9 cellular contexts compared by ENCODE assay signal in genomic region chr2:74148457-74149248, GRCh38. TPM values are rescaled to one million over a fixed set of nuclear protein-coding genes. Genes with fewer than 3 reads are reported as not detected.
DNase-seq lines count a peak whose midpoint lies in the region; ATAC-seq and TF ChIP-seq lines count a peak whose summit lies in the region.
"Had no signal": no experiment of that assay in that cellular context is flagged by ENCODE, and none has a peak within 500 bp of the region (broad histone marks: within the 10 kb centered on the region; RNA-seq: fewer than 3 reads in every experiment).

No MANE protein-coding gene starts in this region.

- POLR2A ChIA-PET in SK-N-SH (lab: Yijun Ruan, JAX): interaction anchor here (0.7 to 3.5 kb wide), 8 partner anchors 13 to 320 kb away, joined by 3 to 8 read pairs (median 4); partner anchors contain the start of genes MOB1A, MTHFD2 and STAMBP

- H4K20me1 ChIP-seq in SK-N-SH (ENCODE audit: insufficient read depth): no peaks in the 10 kb centered on the region

- no peak for TF ChIP-seq EP300 in SK-N-SH (IDR thresholded peaks at IDR 0.05; ENCODE audit: borderline replicate concordance in 1 of 2, low read depth in 1 of 2, low read length in 1 of 2)

- peak overlapping the region; percentile 93 for H3K4me2 ChIP-seq in SK-N-SH

- H3K9me3 Mint-ChIP-seq in natural killer cell treated with Interleukin-12 subunit alpha and Interleukin-12 subunit beta and Interleukin-15 and Interleukin-18, amount 100 ng/mL, for 72 hours: no peaks in the 10 kb centered on the region
- H3K9me3 Mint-ChIP-seq: T-cell had no signal

- WGBS in SK-N-SH (ENCODE audit: low lambda C conversion rate): 55% methylated on average over 16 of the region's 16 CpGs
- WGBS in lower leg skin, 2 donors: 56 to 59% methylated on average over 16 of the region's 16 CpGs

- peaks cover 8 to 9% of the 10 kb centered on the region in 2 donors for H3K4me1 Mint-ChIP-seq in natural killer cell treated with Interleukin-12 subunit alpha and Interleukin-12 subunit beta and Interleukin-15 and Interleukin-18, amount 100 ng/mL, for 72 hours (ENCODE audit: low read depth in 2 of 2)

- H3K4me3 ChIP-seq in SK-N-SH (ENCODE audit: low read depth in 2 of 2, low read length in 1 of 2) (peak overlapping the region; percentile 93 to 99), iPS-18a (ENCODE audit: low read length) (peak overlapping the region; percentile 89), lower leg skin (ENCODE audit: low read depth, poor library complexity, severe bottlenecking) (no peak overlapping the region)

- peaks cover 28 to 34% of the 10 kb centered on the region in 2 experiments for H3K36me3 ChIP-seq in SK-N-SH (replicated peaks in 1 of 2; ENCODE audit: control insufficient read depth in 1 of 2, insufficient read depth in 2 of 2, low read length in 1 of 2)
- H3K36me3 ChIP-seq in iPS-18a (ENCODE audit: control insufficient read depth, low read depth, low read length): peaks cover 5% of the 10 kb centered on the region

- intact Hi-C loops in lower leg skin (cut with DNase I; ENCODE audit: low total_unique reads): no loop called here

- peak; percentile 27 for DNase-seq in NCI-H146 (lab: John Stamatoyannopoulos, UW)
- no peak for DNase-seq in NCI-H146 treated with DMSO at 0.1 percent for 48 hours (lab: John Stamatoyannopoulos, UW; ENCODE audit: unreplicated experiment)
- DNase-seq in SK-N-SH: no peak
- DNase-seq in superior temporal gyrus (ENCODE audit: extremely low spot score): peak; percentile 60
- no peak for DNase-seq in natural killer cell treated with Interleukin-12 subunit alpha and Interleukin-12 subunit beta and Interleukin-15 and Interleukin-18, amount 100 ng/mL, for 72 hours (ENCODE audit: low spot score)
- DNase-seq in lower leg skin (ENCODE audit: low spot score in 2 of 2): no peak

- TF ChIP-seq CTCF in SK-N-SH (IDR thresholded peaks at IDR 0.05) (no peak), lower leg skin (IDR thresholded peaks at IDR 0.05) (no peak)

- H3K4me1 ChIP-seq in SK-N-SH (ENCODE audit: control insufficient read depth in 1 of 2, insufficient read depth in 2 of 2, low read depth in 1 of 2, low read length in 1 of 2) (peaks cover 4 to 22% of the 10 kb centered on the region in 2 experiments; a peak in 3 of 4 replicates), iPS-18a (ENCODE audit: control insufficient read depth, low read depth, low read length) (peaks cover 10% of the 10 kb centered on the region)

- H3K9me2 ChIP-seq in SK-N-SH: no peaks in the 10 kb centered on the region

- H3K27me3 ChIP-seq in SK-N-SH (ENCODE audit: insufficient read depth) (no peaks in the 10 kb centered on the region), iPS-18a (ENCODE audit: control insufficient read depth, insufficient read depth, low read length) (no peaks in the 10 kb centered on the region)

- TF ChIP-seq POLR2A in lower leg skin (IDR thresholded peaks at IDR 0.05): no peak

- peak overlapping the region; percentile 67 to 81 for H3K27ac ChIP-seq in SK-N-SH (ENCODE audit: low read depth in 2 of 2, low read length in 1 of 2)
- H3K27ac ChIP-seq in iPS-18a (ENCODE audit: low read length): peak overlapping the region; percentile 65

- no peak overlapping the region for H3K27ac Mint-ChIP-seq in natural killer cell treated with Interleukin-12 subunit alpha and Interleukin-12 subunit beta and Interleukin-15 and Interleukin-18, amount 100 ng/mL, for 72 hours

- H3K27me3 Mint-ChIP-seq in natural killer cell treated with Interleukin-12 subunit alpha and Interleukin-12 subunit beta and Interleukin-15 and Interleukin-18, amount 100 ng/mL, for 72 hours: no peaks in the 10 kb centered on the region
- H3K27me3 Mint-ChIP-seq: T-cell had no signal

- peak overlapping the region; percentile 93 for H2AFZ ChIP-seq in SK-N-SH (ENCODE audit: low read depth)

- H3F3A ChIP-seq in SK-N-SH (replicated peaks; ENCODE audit: insufficient read depth): peaks cover 42% of the 10 kb centered on the region

- H3K9me3 ChIP-seq in SK-N-SH (no peaks in the 10 kb centered on the region), iPS-18a (ENCODE audit: control insufficient read depth, low read depth, low read length) (no peaks in the 10 kb centered on the region)

- H3K9ac ChIP-seq in SK-N-SH: peak overlapping the region; percentile 74
- H3K9ac ChIP-seq in iPS-18a (ENCODE audit: low read length): peak overlapping the region; percentile 88

- CTCF ChIA-PET in SK-N-SH (lab: Yijun Ruan, JAX): interaction anchor here (0.6 to 8.7 kb wide), 19 partner anchors 10 to 411 kb away, joined by 3 to 155 read pairs (median 4); partner anchors contain the start of genes STAMBP and TPRKB

- no peak for TF ChIP-seq RAD21 in SK-N-SH (IDR thresholded peaks at IDR 0.05; ENCODE audit: low read length)

- no peak for ATAC-seq in GM21515 (IDR thresholded peaks at IDR 0.05; ENCODE audit: unreplicated experiment)
- ATAC-seq in natural killer cell treated with Interleukin-12 subunit alpha and Interleukin-12 subunit beta and Interleukin-15 and Interleukin-18, amount 100 ng/mL, for 72 hours: no peak

- H3K36me3 Mint-ChIP-seq in natural killer cell treated with Interleukin-12 subunit alpha and Interleukin-12 subunit beta and Interleukin-15 and Interleukin-18, amount 100 ng/mL, for 72 hours: peaks cover 11% of the 10 kb centered on the region

- H3K79me2 ChIP-seq in SK-N-SH (ENCODE audit: insufficient read depth): peaks cover 46% of the 10 kb centered on the region

- no peak overlapping the region for H3K4me3 Mint-ChIP-seq in natural killer cell treated with Interleukin-12 subunit alpha and Interleukin-12 subunit beta and Interleukin-15 and Interleukin-18, amount 100 ng/mL, for 72 hours
- H3K4me3 Mint-ChIP-seq: T-cell had no signal

TF ChIP-seq in SK-N-SH, 30 proteins besides CTCF, POLR2A, EP300 and RAD21:
- TF ChIP-seq RFX5 (IDR thresholded peaks at IDR 0.05; ENCODE audit: low read length) (no peak), GATA2 (CRISPR knock-in tag; IDR thresholded peaks at IDR 0.05) (no peak), ZBTB33 (IDR thresholded peaks at IDR 0.05; ENCODE audit: borderline replicate concordance, low read depth) (no peak), JUND (IDR thresholded peaks at IDR 0.05) (no peak)

RNA-seq across cellular contexts. Expression of gene BOLA3, which starts 0.9 kb away (rescaled TPM):
- polyA plus RNA-seq in SK-N-SH (2012; rRNA removed): 64.4 and 90.1 TPM in 2 replicates
- polyA plus RNA-seq in SK-N-SH (2012; cell fraction: cytosol; rRNA removed): 96.8 and 144 TPM in 2 replicates
- polyA plus RNA-seq in SK-N-SH (2012; cell fraction: nucleus; rRNA removed): 17.9 and 18.5 TPM in 2 replicates
- 10 to 100 TPM; 68.0 to 72.5 TPM for total RNA-seq in natural killer cell treated with Interleukin-12 subunit alpha and Interleukin-12 subunit beta and Interleukin-15 and Interleukin-18, amount 100 ng/mL, for 72 hours
- 10 to 100 TPM in 3 of 4 donors, 1 to 10 TPM in 1; 7.8 to 19.9 (median 16.6) TPM for total RNA-seq in lower leg skin

RNA-seq across cellular contexts. Expression of gene MOB1A, which starts 30.0 kb away (rescaled TPM):
- 15.3 and 19.7 TPM in 2 replicates for polyA plus RNA-seq in SK-N-SH (2012; rRNA removed)
- polyA plus RNA-seq in SK-N-SH (2012; cell fraction: cytosol; rRNA removed): 26.8 and 31.0 TPM in 2 replicates
- 7.5 and 15.5 TPM in 2 replicates for polyA plus RNA-seq in SK-N-SH (2012; cell fraction: nucleus; rRNA removed)
- total RNA-seq in natural killer cell treated with Interleukin-12 subunit alpha and Interleukin-12 subunit beta and Interleukin-15 and Interleukin-18, amount 100 ng/mL, for 72 hours: 100 to 1,000 TPM; 167 to 228 TPM
- 10 to 100 TPM; 62.7 to 90.8 (median 76.6) TPM for total RNA-seq in lower leg skin

RNA-seq across cellular contexts. Expression of gene MTHFD2, which starts 49.8 kb away (rescaled TPM):
- polyA plus RNA-seq in SK-N-SH (2012; rRNA removed): 68.6 and 82.6 TPM in 2 replicates
- 75.5 and 88.9 TPM in 2 replicates for polyA plus RNA-seq in SK-N-SH (2012; cell fraction: cytosol; rRNA removed)
- polyA plus RNA-seq in SK-N-SH (2012; cell fraction: nucleus; rRNA removed): 67.4 and 69.4 TPM in 2 replicates
- total RNA-seq in natural killer cell treated with Interleukin-12 subunit alpha and Interleukin-12 subunit beta and Interleukin-15 and Interleukin-18, amount 100 ng/mL, for 72 hours: 100 to 1,000 TPM; 384 to 480 TPM
- total RNA-seq in lower leg skin: 10 to 100 TPM; 12.5 to 31.8 (median 17.5) TPM

Comparison
In these comparisons a context has a peak if more than half of its experiments do, and no peak if none do; other contexts are left out.
1. DNase-seq: peak in NCI-H146 (single experiment) and superior temporal gyrus (single experiment); none in NCI-H146 treated with DMSO at 0.1 percent for 48 hours (single experiment), SK-N-SH (single experiment), natural killer cell treated with Interleukin-12 subunit alpha and Interleukin-12 subunit beta and Interleukin-15 and Interleukin-18, amount 100 ng/mL, for 72 hours (single experiment) and lower leg skin (0 of 2).
2. RNA of gene MTHFD2, which starts 49.8 kb away (total RNA-seq): 384 to 480 TPM in natural killer cell treated with Interleukin-12 subunit alpha and Interleukin-12 subunit beta and Interleukin-15 and Interleukin-18, amount 100 ng/mL, for 72 hours; 12.5 to 31.8 TPM in lower leg skin; every median in the first group is over 10 times any median in the second.